ENCODE assay signal across 8 cellular contexts in the genomic region with DNA sequence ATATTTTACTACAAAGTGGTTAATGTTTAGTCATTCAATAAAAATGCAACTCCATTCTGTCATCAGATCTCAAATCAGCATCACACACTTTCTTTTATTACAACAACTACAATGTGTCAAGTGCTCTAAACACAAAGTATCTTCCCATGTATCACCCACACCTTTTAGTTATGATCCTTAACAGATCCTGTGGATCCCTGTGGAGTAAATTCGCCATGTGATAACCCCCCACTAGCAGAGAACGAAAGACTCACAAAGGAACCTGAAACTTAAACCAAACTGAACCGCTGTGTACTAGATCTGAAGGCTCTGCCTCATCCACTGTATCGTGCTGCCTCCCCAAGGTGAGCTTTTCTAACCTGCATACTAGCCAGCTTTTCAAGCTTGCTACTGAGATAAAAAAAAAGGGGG. TPM values are rescaled to one million over a fixed set of nuclear protein-coding genes. Genes with fewer than 3 reads are reported as not detected.
A peak's percentile ranks its signal among the peaks of the same experiment; 100 is the strongest.
DNase-seq lines count a peak whose midpoint lies in the region; ATAC-seq and TF ChIP-seq lines count a peak whose summit lies in the region.

No MANE protein-coding gene starts in this region.

- TF ChIP-seq POLR2A in lower leg skin (IDR thresholded peaks at IDR 0.05): no peak

- WGBS in lower leg skin, 2 donors: 49 to 62% methylated on average over 4 of the region's 4 CpGs

- H4K20me1 ChIP-seq in BLaER1: peaks cover 34% of the 10 kb centered on the region; the same call in 1 of the 2 replicates

- no peaks in the 10 kb centered on the region for H3K27me3 ChIP-seq in BLaER1

- ATAC-seq in GM18858 (IDR thresholded peaks at IDR 0.05; ENCODE audit: unreplicated experiment): peak; percentile 24

- intact Hi-C loops in lower leg skin (cut with DNase I; ENCODE audit: low total_unique reads): no loop called here

- H3K4me1 ChIP-seq in BLaER1: peaks cover 45% of the 10 kb centered on the region

- TF ChIP-seq CTCF in lower leg skin (IDR thresholded peaks at IDR 0.05): no peak

- peak overlapping the region; percentile 88 for H3K4me2 ChIP-seq in BLaER1

- peak; percentile 39 for DNase-seq in HuH-7.5 (ENCODE audit: low spot score)
- DNase-seq in SW480 (ENCODE audit: low spot score): peak; percentile 71
- DNase-seq in dermis blood vessel endothelial cell: peak; percentile 50
- peak; percentile 19 for DNase-seq in myocyte (ENCODE audit: low read depth)
- DNase-seq in lower leg skin (ENCODE audit: low spot score in 2 of 2): no peak
- DNase-seq in OCI-M2 (lab: John Stamatoyannopoulos, UW; ENCODE audit: unreplicated experiment): no peak

- H3K36me3 ChIP-seq in BLaER1: no peaks in the 10 kb centered on the region

- H3K27ac ChIP-seq in BLaER1: no peak overlapping the region

- H3K4me3 ChIP-seq in BLaER1: 0 out of 2 replicates have a peak overlapping the region, but pooled peaks have one; percentile 89
- no peak overlapping the region for H3K4me3 ChIP-seq in lower leg skin (ENCODE audit: low read depth, poor library complexity, severe bottlenecking)

- 0 out of 2 replicates have a peak, but pooled peaks cover 4% of the 10 kb centered on the region for H3K9me3 ChIP-seq in BLaER1

- H3K9ac ChIP-seq in BLaER1: peak overlapping the region; percentile 83

RNA-seq across cellular contexts. Expression of gene DPY19L1, which starts 1.8 kb away (rescaled TPM):
- 65.2 and 91.5 TPM in 2 replicates for total RNA-seq in dermis blood vessel endothelial cell
- 35.7 and 47.7 TPM in 2 replicates for total RNA-seq in myocyte
- 15.3 TPM for polyA plus RNA-seq in myocyte (2012)
- total RNA-seq in lower leg skin: 1 to 10 TPM; 3.8 to 7.3 (median 5.0) TPM

Comparison
In these comparisons a context has a peak if more than half of its experiments do, and no peak if none do; other contexts are left out.
1. DNase-seq: peak in HuH-7.5 (single experiment), SW480 (single experiment), dermis blood vessel endothelial cell (single experiment) and myocyte (single experiment); none in lower leg skin (0 of 2) and OCI-M2 (single experiment).